Comparison of ENCODE assay signal across 8 cellular contexts in the genomic region with DNA sequence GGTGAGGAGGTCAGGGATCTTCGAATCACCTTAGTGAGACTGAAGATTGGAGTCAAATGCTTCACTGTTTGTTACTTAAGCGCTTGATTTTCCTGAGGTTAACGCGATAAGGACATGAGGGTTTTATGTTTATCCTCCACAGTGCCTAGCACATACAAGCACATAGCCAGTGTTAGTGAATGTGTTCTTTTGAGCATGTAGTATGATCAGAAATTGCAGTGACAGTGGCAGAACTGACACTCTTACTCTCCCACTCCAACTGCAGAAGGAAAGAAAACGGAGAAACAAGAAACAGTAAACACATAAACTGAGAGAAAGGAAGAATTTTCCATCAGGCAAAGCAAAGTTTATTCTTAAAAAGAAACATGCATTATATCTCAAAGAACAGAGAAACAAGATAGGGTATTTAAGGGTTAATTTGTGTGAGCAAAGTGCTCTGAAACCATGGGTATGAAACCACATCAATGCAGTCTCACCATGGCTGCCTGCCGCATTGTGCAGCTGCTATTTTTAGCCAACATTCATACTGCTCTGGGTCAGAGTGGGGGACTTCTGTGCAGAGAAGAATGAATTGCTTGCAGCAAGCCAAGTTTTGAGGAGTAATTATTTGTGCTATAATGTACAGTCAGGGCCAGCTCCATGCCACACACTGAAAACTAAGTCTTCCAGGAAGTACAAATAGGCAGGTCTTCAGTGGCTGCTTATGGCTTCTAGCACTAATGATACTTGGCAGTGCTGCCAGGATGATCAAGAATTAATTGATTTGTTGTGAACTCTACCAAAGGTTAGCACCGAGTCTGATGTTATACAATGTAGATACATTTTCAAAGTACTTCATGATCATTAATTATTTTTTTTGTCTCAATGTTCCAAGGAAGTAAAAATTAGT.
DNase-seq lines count a peak whose midpoint lies in the region; ATAC-seq and TF ChIP-seq lines count a peak whose summit lies in the region.

No MANE protein-coding gene starts in this region.

- DNase-seq in AG09309 (ENCODE audit: low read depth) (peak; percentile 55), SW480 (ENCODE audit: low spot score) (peak; percentile 85), mesothelial cell of epicardium (ENCODE audit: low spot score in 2 of 2, unreplicated experiment in 2 of 2) (no peak), RWPE1 (ENCODE audit: low spot score) (no peak), cerebellum (ENCODE audit: low spot score) (no peak)
- no peak for DNase-seq in stimulated activated CD4-positive, alpha-beta T cell treated with anti-CD3 and anti-CD28 coated beads, Interleukin-4, amount 100 ng/mL, for 24 hours

- H3K4me3 Mint-ChIP-seq in mesothelial cell of epicardium, result no peak overlapping the region

- H3K4me3 ChIP-seq in AG09309 (ENCODE audit: control insufficient read depth, low read depth, low read length), result no peak overlapping the region

- POLR2A ChIA-PET in RWPE1 (lab: Yijun Ruan, JAX; ENCODE audit: low non-redundant PET), result no interaction called here

- CTCF ChIA-PET in RWPE1 (lab: Yijun Ruan, JAX), result no interaction called here

- H3K9me3 Mint-ChIP-seq in mesothelial cell of epicardium, result peaks cover 21% of the 10 kb centered on the region

- TF ChIP-seq CTCF in AG09309 (IDR thresholded peaks at IDR 0.05; ENCODE audit: control insufficient read depth, insufficient read depth, low read depth, low read length, missing control alignments) (no peak), mesothelial cell of epicardium (IDR thresholded peaks at IDR 0.05; ENCODE audit: unreplicated experiment) (no peak), RWPE1 (conservative IDR thresholded peaks at IDR 0.05; ENCODE audit: low read depth) (no peak)

- H3K4me1 Mint-ChIP-seq in mesothelial cell of epicardium, result peaks cover 12% of the 10 kb centered on the region

- H3K27ac ChIP-seq in RWPE1, result no peak overlapping the region

- peak overlapping the region; percentile 0 for H3K27ac Mint-ChIP-seq in mesothelial cell of epicardium

- ATAC-seq in GM19023 (IDR thresholded peaks at IDR 0.05; ENCODE audit: unreplicated experiment) (peak; percentile 100), HG03064 (IDR thresholded peaks at IDR 0.05; ENCODE audit: low read depth, unreplicated experiment) (peak; percentile 94)

- H3K27me3 Mint-ChIP-seq in mesothelial cell of epicardium (ENCODE audit: low read depth), result no peaks in the 10 kb centered on the region

- H3K36me3 Mint-ChIP-seq in mesothelial cell of epicardium, result no peaks in the 10 kb centered on the region

Comparison
In these comparisons a context has a peak if more than half of its experiments do, and no peak if none do; other contexts are left out.
1. DNase-seq: peak in AG09309 (single experiment) and SW480 (single experiment); none in mesothelial cell of epicardium (0 of 2), stimulated activated CD4-positive, alpha-beta T cell treated with anti-CD3 and anti-CD28 coated beads, Interleukin-4, amount 100 ng/mL, for 24 hours (single experiment), RWPE1 (single experiment) and cerebellum (single experiment).